8 cellular contexts compared by ENCODE assay signal in the genomic region with DNA sequence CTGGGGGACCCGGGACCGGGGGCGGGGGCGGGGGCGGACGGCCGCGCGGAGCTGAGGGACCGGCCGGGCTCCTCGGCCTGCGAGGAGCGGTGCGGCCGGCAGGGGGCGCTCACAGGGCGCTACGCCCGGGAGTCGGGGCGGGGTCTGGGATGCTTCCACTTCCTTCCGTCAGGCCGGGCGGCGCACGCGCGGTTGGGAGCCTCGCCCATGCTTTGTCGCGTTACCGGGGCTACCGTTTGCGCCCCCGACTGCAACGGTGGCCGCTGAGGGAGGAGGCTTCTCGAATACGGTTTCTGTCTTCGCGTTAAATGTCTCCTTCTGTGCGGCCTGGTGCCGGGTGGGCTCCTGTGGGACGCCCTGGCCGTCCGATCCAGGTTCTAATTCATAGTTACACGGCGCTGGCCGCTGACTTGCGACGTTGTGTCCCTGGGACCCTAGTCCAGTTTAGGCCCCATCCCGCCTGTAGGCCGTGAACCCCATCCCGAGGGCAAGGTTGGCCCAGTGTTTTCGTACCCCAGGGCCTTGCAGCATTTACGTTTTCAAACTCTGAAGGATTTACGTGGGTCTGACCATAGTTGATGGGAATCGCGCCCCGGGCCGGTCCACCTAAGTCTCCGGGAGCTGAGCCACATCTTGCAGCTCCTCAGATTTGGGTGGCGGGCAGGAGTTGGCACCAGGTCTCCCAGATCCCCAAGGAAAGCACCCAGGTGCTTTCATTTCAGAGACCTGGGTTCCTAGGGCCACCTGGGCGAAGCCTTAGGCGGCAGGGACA. TPM values are rescaled to one million over a fixed set of nuclear protein-coding genes. Genes with fewer than 3 reads are reported as not detected.
DNase-seq lines count a peak whose midpoint lies in the region; ATAC-seq, FAIRE-seq and TF ChIP-seq lines count a peak whose summit lies in the region.

No MANE protein-coding gene starts in this region.

- TF ChIP-seq CTCF in D721Med (IDR thresholded peaks at IDR 0.05; ENCODE audit: insufficient read depth, missing control alignments) (peak; percentile 19), Peyer's patch (IDR thresholded peaks at IDR 0.05) (peak; percentile 56 to 74 (median 69)), fibroblast of mammary gland (conservative IDR thresholded peaks at IDR 0.05; ENCODE audit: control insufficient read depth, insufficient read depth, low read depth, low read length) (no peak), natural killer cell (IDR thresholded peaks at IDR 0.05) (peak; percentile 72)

- no peaks in the 10 kb centered on the region for H3K27me3 ChIP-seq in Peyer's patch

- FAIRE-seq in D721Med (lab: Jason Lieb, UNC), result no peak

- H3K27ac Mint-ChIP-seq in activated T-helper 17 cell treated with anti-CD3 and anti-CD28 coated beads, Interleukin-2, amount 50 U/mL, for 72 hours, result peak overlapping the region; percentile 96
- peak overlapping the region; percentile 91 to 95 for H3K27ac Mint-ChIP-seq in natural killer cell
- H3K27ac Mint-ChIP-seq in stimulated activated naive B cell treated with anti-CD40 and anti-IgM and Interleukin-4, amounts not matched to agents 10 μg/mL and 1 μg/mL and 100 μg/mL, for 72 hours, result peak overlapping the region; percentile 97

- no peak for TF ChIP-seq POLR2A in Peyer's patch (IDR thresholded peaks at IDR 0.05)

- H3K4me1 ChIP-seq in Peyer's patch, result peaks cover 0 to 3% (median 0%) of the 10 kb centered on the region in 4 donors

- ATAC-seq in GM21515 (IDR thresholded peaks at IDR 0.05; ENCODE audit: unreplicated experiment), result peak; percentile 49
- peak; percentile 61 for ATAC-seq in activated T-helper 17 cell treated with anti-CD3 and anti-CD28 coated beads, Interleukin-2, amount 50 U/mL, for 72 hours (replicated peaks)
- ATAC-seq in natural killer cell, result peak; percentile 70 to 89 (median 76)
- peak; percentile 59 to 67 for ATAC-seq in stimulated activated naive B cell treated with anti-CD40 and anti-IgM and Interleukin-4, amounts not matched to agents 10 μg/mL and 1 μg/mL and 100 μg/mL, for 72 hours (replicated peaks)

- DNase-seq in D721Med (ENCODE audit: insufficient read length, low spot score) (peak; percentile 24), KG1 (lab: John Stamatoyannopoulos, UW) (peak; percentile 44), Peyer's patch (peak; percentile 80 to 93 (median 87)), fibroblast of mammary gland (ENCODE audit: low read depth) (peak; percentile 73), natural killer cell (peak; percentile 80)
- DNase-seq in stimulated activated naive B cell treated with anti-CD40 and anti-IgM and Interleukin-4, amounts not matched to agents 10 μg/mL and 1 μg/mL and 100 μg/mL, for 72 hours, result peak; percentile 83

- H3K9me3 Mint-ChIP-seq in activated T-helper 17 cell treated with anti-CD3 and anti-CD28 coated beads, Interleukin-2, amount 50 U/mL, for 72 hours, result no peaks in the 10 kb centered on the region
- no peaks in the 10 kb centered on the region for H3K9me3 Mint-ChIP-seq in natural killer cell
- peaks cover 0 to 4% of the 10 kb centered on the region in 2 donors for H3K9me3 Mint-ChIP-seq in stimulated activated naive B cell treated with anti-CD40 and anti-IgM and Interleukin-4, amounts not matched to agents 10 μg/mL and 1 μg/mL and 100 μg/mL, for 72 hours

- peaks cover 43% of the 10 kb centered on the region for H3K36me3 Mint-ChIP-seq in activated T-helper 17 cell treated with anti-CD3 and anti-CD28 coated beads, Interleukin-2, amount 50 U/mL, for 72 hours (ENCODE audit: low read depth)
- peaks cover 2% of the 10 kb centered on the region for H3K36me3 Mint-ChIP-seq in natural killer cell
- H3K36me3 Mint-ChIP-seq in stimulated activated naive B cell treated with anti-CD40 and anti-IgM and Interleukin-4, amounts not matched to agents 10 μg/mL and 1 μg/mL and 100 μg/mL, for 72 hours, result peaks cover under 1 to 9% of the 10 kb centered on the region in 2 donors

- no peaks in the 10 kb centered on the region for H3K9me3 ChIP-seq in Peyer's patch

- intact Hi-C loops in natural killer cell (cut with micrococcal nuclease), result loop anchor here (1.0 kb wide), 2 partner anchors 12 to 647 kb away; a partner anchor contains a TSS

- H3K4me1 Mint-ChIP-seq in activated T-helper 17 cell treated with anti-CD3 and anti-CD28 coated beads, Interleukin-2, amount 50 U/mL, for 72 hours, result peaks cover 5% of the 10 kb centered on the region
- H3K4me1 Mint-ChIP-seq in natural killer cell, result peaks cover 15 to 23% of the 10 kb centered on the region in 2 donors
- H3K4me1 Mint-ChIP-seq in stimulated activated naive B cell treated with anti-CD40 and anti-IgM and Interleukin-4, amounts not matched to agents 10 μg/mL and 1 μg/mL and 100 μg/mL, for 72 hours, result peaks cover 9 to 29% of the 10 kb centered on the region in 2 donors

- peaks cover 2% of the 10 kb centered on the region for H3K27me3 Mint-ChIP-seq in activated T-helper 17 cell treated with anti-CD3 and anti-CD28 coated beads, Interleukin-2, amount 50 U/mL, for 72 hours
- H3K27me3 Mint-ChIP-seq in natural killer cell (ENCODE audit: low read depth in 2 of 2), result peaks cover 3 to 4% of the 10 kb centered on the region in 2 donors
- peaks cover 2 to 3% of the 10 kb centered on the region in 2 donors for H3K27me3 Mint-ChIP-seq in stimulated activated naive B cell treated with anti-CD40 and anti-IgM and Interleukin-4, amounts not matched to agents 10 μg/mL and 1 μg/mL and 100 μg/mL, for 72 hours

- H3K36me3 ChIP-seq in Peyer's patch, result peaks cover 0 to 20% (median 0%) of the 10 kb centered on the region in 3 donors

- peak overlapping the region; percentile 83 to 95 (median 86) for H3K27ac ChIP-seq in Peyer's patch

- H3K4me3 ChIP-seq in Peyer's patch (peak overlapping the region; percentile 54 to 88 (median 72)), fibroblast of mammary gland (ENCODE audit: control insufficient read depth, low read depth, low read length) (peak overlapping the region; percentile 77)

- peak overlapping the region; percentile 89 for H3K4me3 Mint-ChIP-seq in activated T-helper 17 cell treated with anti-CD3 and anti-CD28 coated beads, Interleukin-2, amount 50 U/mL, for 72 hours
- peak overlapping the region; percentile 91 for H3K4me3 Mint-ChIP-seq in natural killer cell
- H3K4me3 Mint-ChIP-seq in stimulated activated naive B cell treated with anti-CD40 and anti-IgM and Interleukin-4, amounts not matched to agents 10 μg/mL and 1 μg/mL and 100 μg/mL, for 72 hours, result peak overlapping the region; percentile 96 to 99

RNA-seq across cellular contexts. Expression of a gene that starts 0.5 kb away (rescaled TPM):
- total RNA-seq in Peyer's patch, result 10 to 100 TPM; 22.5 to 72.6 (median 29.0) TPM
- total RNA-seq in activated T-helper 17 cell treated with anti-CD3 and anti-CD28 coated beads, Interleukin-2, amount 50 U/mL, for 72 hours, result 10 to 100 TPM; 36.4 to 45.0 TPM
- total RNA-seq in natural killer cell, result 10 to 100 TPM; 63.0 to 64.9 (median 63.3) TPM

Comparison
In these comparisons a context has a peak if more than half of its experiments do, and no peak if none do; other contexts are left out.
1. Peak in every context shown above with its lines: DNase-seq, ATAC-seq, H3K4me3 ChIP-seq and H3K27ac ChIP-seq.
2. DNase-seq: peak in every context shown above with its lines; median percentile 87 in Peyer's patch; 83 in stimulated activated naive B cell treated with anti-CD40 and anti-IgM and Interleukin-4, amounts not matched to agents 10 μg/mL and 1 μg/mL and 100 μg/mL, for 72 hours; 80 in natural killer cell; 73 in fibroblast of mammary gland; 44 in KG1; 24 in D721Med.